ENCODE assay signal across 35 cellular contexts in the genomic region with DNA sequence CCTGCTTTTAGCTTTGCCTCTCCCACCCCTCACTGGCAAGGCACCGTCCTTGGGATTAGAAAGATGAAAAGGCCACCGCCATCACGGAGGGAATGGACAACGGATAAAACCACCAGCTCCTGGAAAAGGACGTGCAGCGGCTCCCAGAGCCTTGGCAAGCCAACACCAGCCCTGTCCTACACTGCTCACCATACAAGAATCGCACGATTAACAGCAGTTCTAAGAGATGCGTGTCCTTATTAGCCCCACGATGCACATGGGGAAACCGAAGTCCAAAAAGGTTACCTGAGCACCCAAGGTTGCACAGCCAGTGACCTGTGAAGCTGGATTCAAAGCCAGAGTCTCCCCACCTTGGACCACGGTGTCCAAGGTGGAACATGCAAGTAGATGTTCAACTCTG.
"Had no signal": no experiment of that assay in that cellular context is flagged by ENCODE, and none has a peak within 500 bp of the region (broad histone marks: within the 10 kb centered on the region; RNA-seq: fewer than 3 reads in every experiment).

No MANE protein-coding gene starts in this region.

- H3K27ac ChIP-seq: adrenal gland, body of pancreas, brain microvascular endothelial cell, breast epithelium, cardiac muscle cell had no signal

- ATAC-seq: activated CD8-positive, alpha-beta T cell treated with anti-CD3 and anti-CD28 coated beads for 36 hours; activated naive CD4-positive, alpha-beta T cell treated with anti-CD3 and anti-CD28 coated beads, Interleukin-2, amount 50 U/mL, for 72 hours; activated T-cell treated with anti-CD3 and anti-CD28 coated beads, Interleukin-2, amount 50 U/mL, for 4 hours; activated T-cell treated with anti-CD3 and anti-CD28 coated beads, Interleukin-2, amount 50 U/mL, for 72 hours; activated T-helper 17 cell treated with anti-CD3 and anti-CD28 coated beads, Interleukin-2, amount 50 U/mL, for 72 hours; body of pancreas had no signal

- FAIRE-seq: astrocyte, TTC549 had no signal

- H3K4me1 ChIP-seq: adrenal gland, body of pancreas, breast epithelium had no signal

- H3K4me3 ChIP-seq: adrenal gland, body of pancreas, breast epithelium, cardiac muscle cell had no signal

- H3K9me3 ChIP-seq: adrenal gland, body of pancreas, breast epithelium had no signal

- H3K36me3 ChIP-seq: adrenal gland, brain microvascular endothelial cell, breast epithelium, cardiac muscle cell had no signal

- H3K27me3 ChIP-seq: adrenal gland, body of pancreas, breast epithelium, cardiac muscle cell had no signal

- DNase-seq: activated B cell treated with CpG ODN at 0.5 μM for 24 hours; activated CD4-positive, alpha-beta memory T cell treated with anti-CD3 and anti-CD28 coated beads for 36 hours; activated CD4-positive, alpha-beta T cell treated with anti-CD3 and anti-CD28 coated beads for 4 hours; activated CD4-positive, alpha-beta T cell treated with anti-CD3 and anti-CD28 coated beads, Interleukin-2, amount 10 ng/mL, durations not matched to agents 24 days and 14 days; activated CD4-positive, alpha-beta T cell treated with anti-CD3 and anti-CD28 coated beads, Interleukin-2, amount 50 U/mL, for 1 hour; activated CD4-positive, alpha-beta T cell treated with anti-CD3 and anti-CD28 coated beads, Interleukin-2, amount 50 U/mL, for 4 hours; activated CD4-positive, CD25-positive, alpha-beta regulatory T cell treated with anti-CD3 and anti-CD28 coated beads, Interleukin-2, amount 50 U/mL, for 72 hours; activated CD8-positive, alpha-beta memory T cell treated with anti-CD3 and anti-CD28 coated beads, Interleukin-2, amount 50 U/mL, for 4 hours; activated CD8-positive, alpha-beta T cell treated with anti-CD3 and anti-CD28 coated beads for 36 hours; activated effector memory CD4-positive, alpha-beta T cell treated with anti-CD3 and anti-CD28 coated beads, Interleukin-2, amount 50 U/mL, for 16 hours; activated gamma-delta T cell treated with Interleukin-2 at 50 U/mL for 16 hours; activated naive CD4-positive, alpha-beta T cell; activated naive CD4-positive, alpha-beta T cell treated with anti-CD3 and anti-CD28 coated beads for 36 hours; activated naive CD4-positive, alpha-beta T cell treated with anti-CD3 and anti-CD28 coated beads, Interleukin-2, amount 50 U/mL, for 16 hours; activated naive CD8-positive, alpha-beta T cell treated with anti-CD3 and anti-CD28 coated beads for 36 hours; activated T-cell treated with anti-CD3 and anti-CD28 coated beads for 4 hours; activated T-cell treated with anti-CD3 and anti-CD28 coated beads, Interleukin-2, amount 50 U/mL, for 1 hour; activated T-cell treated with anti-CD3 and anti-CD28 coated beads, Interleukin-2, amount 50 U/mL, for 4 hours; activated T-cell treated with anti-CD3 and anti-CD28 coated beads, Interleukin-2, amount 50 U/mL, for 72 hours; adrenal gland; amniotic stem cell; aorta; body of pancreas; brain microvascular endothelial cell; caudate nucleus; cerebellar nuclear complex; T-helper 1 cell; T-helper 2 cell; T-helper 9 cell had no signal
